ENCODE assay signal across 8 cellular contexts in genomic region chr11:575324-575995, GRCh38. TPM values are rescaled to one million over a fixed set of nuclear protein-coding genes. Genes with fewer than 3 reads are reported as not detected.
A peak's percentile ranks its signal among the peaks of the same experiment; 100 is the strongest.
DNase-seq lines count a peak whose midpoint lies in the region; ATAC-seq and TF ChIP-seq lines count a peak whose summit lies in the region.

No MANE protein-coding gene starts in this region.

- peak overlapping the region; percentile 87 for H3K4me3 Mint-ChIP-seq in activated CD8-positive, alpha-beta T cell treated with anti-CD3 and anti-CD28 coated beads for 36 hours

- H3K9me3 ChIP-seq in GM23248 (ENCODE audit: low read depth): no peaks in the 10 kb centered on the region
- H3K9me3 ChIP-seq in left ventricle myocardium inferior (replicated peaks): no peaks in the 10 kb centered on the region

- peak overlapping the region; percentile 3 for H3K27ac Mint-ChIP-seq in activated CD8-positive, alpha-beta T cell treated with anti-CD3 and anti-CD28 coated beads for 36 hours

- no peak for TF ChIP-seq CTCF in NB4 (IDR thresholded peaks at IDR 0.05; ENCODE audit: low read depth, low read length)
- no peak for TF ChIP-seq CTCF in activated CD8-positive, alpha-beta T cell treated with anti-CD3 and anti-CD28 coated beads for 36 hours (IDR thresholded peaks at IDR 0.05)
- TF ChIP-seq CTCF in left ventricle myocardium inferior (IDR thresholded peaks at IDR 0.05; ENCODE audit: borderline replicate concordance): no peak
- no peak for TF ChIP-seq CTCF in retinal pigment epithelial cell (conservative IDR thresholded peaks at IDR 0.05; ENCODE audit: low read depth, low read length)

- CTCF ChIA-PET in activated CD8-positive, alpha-beta T cell treated with anti-CD3 and anti-CD28 coated beads for 36 hours (lab: Charles Lee): interaction anchor here (1.0 kb wide), 1 partner anchor 151 kb away, joined by 3 read pairs; no protein-coding TSS in a partner anchor

- H3K27me3 ChIP-seq in GM23248 (replicated peaks; ENCODE audit: insufficient read depth): no peaks in the 10 kb centered on the region
- H3K27me3 ChIP-seq in left ventricle myocardium inferior (ENCODE audit: low read depth): no peaks in the 10 kb centered on the region

- no peaks in the 10 kb centered on the region for H3K9me3 Mint-ChIP-seq in activated CD8-positive, alpha-beta T cell treated with anti-CD3 and anti-CD28 coated beads for 36 hours

- H4K20me1 ChIP-seq in GM23248 (ENCODE audit: insufficient read depth): peaks cover 15% of the 10 kb centered on the region; the same call in 1 of the 2 replicates

- no peak for TF ChIP-seq POLR2A in NB4 (IDR thresholded peaks at IDR 0.05; ENCODE audit: extremely low read depth, insufficient read length)

- WGBS in GM23248 (ENCODE audit: low coverage in 1 of 2, low lambda C conversion rate in 2 of 2, missing lambda C conversion rate in 2 of 2), 2 experiments: 1 to 2% methylated on average over 68 to 70 of the region's 78 CpGs

- peaks cover 19% of the 10 kb centered on the region for H3K36me3 Mint-ChIP-seq in activated CD8-positive, alpha-beta T cell treated with anti-CD3 and anti-CD28 coated beads for 36 hours (ENCODE audit: low read depth)

- H3K27ac ChIP-seq in GM23248 (no peak overlapping the region), left ventricle myocardium inferior (replicated peaks) (peak overlapping the region; percentile 86)

- DNase-seq in ELR (ENCODE audit: low read depth) (peak; percentile 34), GM23248 (peak; percentile 80), NB4 (ENCODE audit: low read depth) (no peak), left ventricle myocardium inferior (no peak), retinal pigment epithelial cell (ENCODE audit: low read depth) (no peak), mucosa of gallbladder (ENCODE audit: low spot score) (no peak), ACHN (no peak)
- DNase-seq in activated CD8-positive, alpha-beta T cell treated with anti-CD3 and anti-CD28 coated beads for 36 hours: no peak

- H3K4me2 ChIP-seq in GM23248 (ENCODE audit: unreplicated experiment): peak overlapping the region; percentile 88

- peaks cover 38% of the 10 kb centered on the region for H3K79me2 ChIP-seq in GM23248 (ENCODE audit: insufficient read depth)

- peak overlapping the region; percentile 70 for H3K9ac ChIP-seq in GM23248

- H3K4me3 ChIP-seq in GM23248 (peak overlapping the region; percentile 82), NB4 (ENCODE audit: low read depth, low read length) (peak overlapping the region; percentile 16), left ventricle myocardium inferior (peak overlapping the region; percentile 79), retinal pigment epithelial cell (ENCODE audit: low read length) (peak overlapping the region; percentile 49)

- H3K36me3 ChIP-seq in GM23248 (ENCODE audit: low read depth) (no peaks in the 10 kb centered on the region), left ventricle myocardium inferior (no peaks in the 10 kb centered on the region)

- H3K9me2 ChIP-seq in GM23248 (ENCODE audit: insufficient read depth): no peaks in the 10 kb centered on the region

- intact Hi-C loops in activated CD8-positive, alpha-beta T cell treated with anti-CD3 and anti-CD28 coated beads for 36 hours (cut with micrococcal nuclease): no loop called here
- intact Hi-C loops in left ventricle myocardium inferior (cut with micrococcal nuclease): no loop called here

- H3K4me1 Mint-ChIP-seq in activated CD8-positive, alpha-beta T cell treated with anti-CD3 and anti-CD28 coated beads for 36 hours (ENCODE audit: low read depth): peaks cover 40% of the 10 kb centered on the region

- H3K4me1 ChIP-seq in GM23248 (ENCODE audit: insufficient read depth) (peaks cover 23% of the 10 kb centered on the region), left ventricle myocardium inferior (peaks cover 55% of the 10 kb centered on the region)

- POLR2A ChIA-PET in activated CD8-positive, alpha-beta T cell treated with anti-CD3 and anti-CD28 coated beads for 36 hours (lab: Charles Lee): interaction anchor here (0.6 to 2.1 kb wide), 16 partner anchors 9 to 258 kb away, joined by 3 to 8 read pairs (median 4); partner anchors contain the start of genes IRF7 and TMEM80

- in situ Hi-C loops in GM23248 (cut with MboI): no loop called here
- in situ Hi-C loops in ACHN (cut with HindIII; ENCODE audit: low pct_ligation_motif_present, low pct_unique_long_range_greater_than_20kb, low sequenced_read_pairs): no loop called here

- H3F3A ChIP-seq in GM23248 (ENCODE audit: insufficient read depth): peaks cover 10% of the 10 kb centered on the region

- peaks cover 11% of the 10 kb centered on the region for H3K27me3 Mint-ChIP-seq in activated CD8-positive, alpha-beta T cell treated with anti-CD3 and anti-CD28 coated beads for 36 hours

- ATAC-seq in activated CD8-positive, alpha-beta T cell treated with anti-CD3 and anti-CD28 coated beads for 36 hours: peak; percentile 1

- peak overlapping the region; percentile 81 for H2AFZ ChIP-seq in GM23248

RNA-seq across cellular contexts. Expression of gene PHRF1, which starts 0.8 kb away (rescaled TPM):
- 27.7 and 30.5 TPM in 2 replicates for total RNA-seq in GM23248 (2014; rRNA removed; shearing (Covaris generic))
- polyA plus RNA-seq in GM23248 (2016; fragmentation: Nextera tagmentation; extraction: Ambion mirVana): 10.9 and 11.0 TPM in 2 replicates
- 10 to 100 TPM; 43.1 to 44.5 TPM for total RNA-seq in activated CD8-positive, alpha-beta T cell treated with anti-CD3 and anti-CD28 coated beads for 36 hours
- total RNA-seq in left ventricle myocardium inferior (17.7 TPM), mucosa of gallbladder (38.1 TPM)

RNA-seq across cellular contexts. Expression of gene RASSF7, which starts 14.7 kb away (rescaled TPM):
- 18.8 and 19.3 TPM in 2 replicates for total RNA-seq in GM23248 (2014; rRNA removed; shearing (Covaris generic))
- polyA plus RNA-seq in GM23248 (2016; fragmentation: Nextera tagmentation; extraction: Ambion mirVana): 10.6 and 11.9 TPM in 2 replicates
- total RNA-seq in activated CD8-positive, alpha-beta T cell treated with anti-CD3 and anti-CD28 coated beads for 36 hours: 10 to 100 TPM; 16.8 to 17.3 TPM
- 4.5 TPM for total RNA-seq in left ventricle myocardium inferior
- 179 TPM for total RNA-seq in mucosa of gallbladder

RNA-seq across cellular contexts. Expression of gene LMNTD2, which starts 14.9 kb away (rescaled TPM):
- total RNA-seq in GM23248 (2014; rRNA removed; shearing (Covaris generic)): 0.22 and 2.3 TPM in 2 replicates
- polyA plus RNA-seq in GM23248 (2016; fragmentation: Nextera tagmentation; extraction: Ambion mirVana): 0.35 and 0.36 TPM in 2 replicates
- 1 to 10 TPM in 1 of 2 experiments, under 1 TPM in 1; 0.88 to 1.3 TPM for total RNA-seq in activated CD8-positive, alpha-beta T cell treated with anti-CD3 and anti-CD28 coated beads for 36 hours
- total RNA-seq in left ventricle myocardium inferior (0.52 TPM), mucosa of gallbladder (7.5 TPM)

RNA-seq across cellular contexts. Expression of gene LRRC56, which starts 38.1 kb away (rescaled TPM):
- 1.3 TPM in 1 of 2 replicates, not detected in the other for total RNA-seq in GM23248 (2014; rRNA removed; shearing (Covaris generic))
- polyA plus RNA-seq in GM23248 (2016; fragmentation: Nextera tagmentation; extraction: Ambion mirVana): 0.72 and 0.86 TPM in 2 replicates
- under 1 TPM; 0.67 to 0.99 TPM for total RNA-seq in activated CD8-positive, alpha-beta T cell treated with anti-CD3 and anti-CD28 coated beads for 36 hours
- total RNA-seq in left ventricle myocardium inferior: 0.25 TPM
- total RNA-seq in mucosa of gallbladder: 9.4 TPM

RNA-seq across cellular contexts. Expression of gene HRAS, which starts 40.1 kb away (rescaled TPM):
- total RNA-seq in GM23248 (2014; rRNA removed; shearing (Covaris generic)): 62.1 and 83.7 TPM in 2 replicates
- 76.9 and 85.3 TPM in 2 replicates for polyA plus RNA-seq in GM23248 (2016; fragmentation: Nextera tagmentation; extraction: Ambion mirVana)
- 10 to 100 TPM; 30.4 to 34.6 TPM for total RNA-seq in activated CD8-positive, alpha-beta T cell treated with anti-CD3 and anti-CD28 coated beads for 36 hours
- total RNA-seq in left ventricle myocardium inferior: 55.9 TPM
- total RNA-seq in mucosa of gallbladder: 51.1 TPM

Comparison
In these comparisons a context has a peak if more than half of its experiments do, and no peak if none do; other contexts are left out.
1. DNase-seq: peak in ELR (single experiment) and GM23248 (single experiment); none in NB4 (single experiment), activated CD8-positive, alpha-beta T cell treated with anti-CD3 and anti-CD28 coated beads for 36 hours (single experiment), left ventricle myocardium inferior (single experiment), retinal pigment epithelial cell (single experiment), mucosa of gallbladder (single experiment) and ACHN (single experiment).
2. H3K4me3 ChIP-seq: peak in every context shown above with its lines; median percentile 82 in GM23248; 79 in left ventricle myocardium inferior; 49 in retinal pigment epithelial cell; 16 in NB4.